ENCODE assay signal across 11 cellular contexts in the genomic region with DNA sequence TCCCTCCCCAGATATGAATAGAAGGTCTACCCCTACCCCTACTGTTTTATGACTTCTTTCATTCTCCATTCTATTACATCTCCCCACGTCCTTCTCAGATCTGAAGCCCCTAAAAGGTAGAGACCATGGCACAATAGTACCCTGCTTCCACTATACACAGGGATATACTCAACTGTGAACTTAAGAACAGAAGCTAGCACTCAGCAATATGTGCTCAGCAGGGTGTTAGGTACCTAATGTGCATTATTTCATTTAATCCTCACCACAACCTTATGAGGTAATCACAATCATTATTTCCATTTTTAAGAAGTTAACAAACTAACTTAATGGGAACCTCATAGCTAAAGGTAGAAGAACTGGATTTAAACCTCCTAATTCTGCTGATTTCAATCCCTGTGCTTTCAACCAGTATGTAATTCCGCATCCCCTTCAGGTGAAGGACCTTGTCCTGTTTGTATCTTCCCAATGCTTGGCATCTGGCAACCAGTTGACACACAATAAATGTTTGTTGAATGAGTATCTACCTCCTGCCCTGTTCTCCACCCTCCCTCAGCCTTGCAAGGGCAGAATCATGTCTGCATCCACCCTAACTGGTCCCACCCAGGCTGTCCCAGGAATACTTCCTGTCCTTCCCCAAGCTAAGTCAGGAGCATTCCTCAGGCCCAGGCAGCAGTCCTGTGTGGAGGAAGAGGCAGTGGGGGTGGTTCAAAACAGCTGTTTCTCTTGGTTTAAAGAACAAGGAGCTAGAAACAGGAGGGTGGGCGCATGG. TPM values are rescaled to one million over a fixed set of nuclear protein-coding genes. Genes with fewer than 3 reads are reported as not detected.
DNase-seq lines count a peak whose midpoint lies in the region; ATAC-seq and TF ChIP-seq lines count a peak whose summit lies in the region.
"Had no signal": no experiment of that assay in that cellular context is flagged by ENCODE, and none has a peak within 500 bp of the region (broad histone marks: within the 10 kb centered on the region; RNA-seq: fewer than 3 reads in every experiment).

No MANE protein-coding gene starts in this region.

- no peaks in the 10 kb centered on the region for H3K9me3 Mint-ChIP-seq in activated CD4-positive, alpha-beta T cell treated with anti-CD3 and anti-CD28 coated beads, Interleukin-2, amount 10 ng/mL, durations not matched to agents 24 days and 14 days
- H3K9me3 Mint-ChIP-seq in stimulated activated effector memory CD8-positive, alpha-beta T cell treated with anti-CD3 and anti-CD28 coated beads, Interleukin-12 subunit alpha, Interleukin-12 subunit beta, amount 100 ng/mL, for 72 hours = no peaks in the 10 kb centered on the region

- no peak for TF ChIP-seq POLR2A in esophagus squamous epithelium (IDR thresholded peaks at IDR 0.05)

- peaks cover 29 to 89% (median 44%) of the 10 kb centered on the region in 3 donors for H3K4me1 ChIP-seq in esophagus squamous epithelium

- 92 to 93% methylated on average over 3 of the region's 3 CpGs for WGBS in esophagus squamous epithelium, 2 donors

- H3K9me3 ChIP-seq in T-helper 17 cell (ENCODE audit: control insufficient read depth, low read length, poor library complexity, severe bottlenecking) = no peaks in the 10 kb centered on the region
- H3K9me3 ChIP-seq in esophagus squamous epithelium = no peaks in the 10 kb centered on the region

- H3K27me3 ChIP-seq in esophagus squamous epithelium = no peaks in the 10 kb centered on the region

- H3K27ac Mint-ChIP-seq in activated CD4-positive, alpha-beta T cell treated with anti-CD3 and anti-CD28 coated beads, Interleukin-2, amount 10 ng/mL, durations not matched to agents 24 days and 14 days = peak overlapping the region; percentile 86
- peak overlapping the region; percentile 98 for H3K27ac Mint-ChIP-seq in T-helper 17 cell
- H3K27ac Mint-ChIP-seq in stimulated activated effector memory CD8-positive, alpha-beta T cell treated with anti-CD3 and anti-CD28 coated beads, Interleukin-12 subunit alpha, Interleukin-12 subunit beta, amount 100 ng/mL, for 72 hours = peak overlapping the region; percentile 97

- intact Hi-C loops in activated CD4-positive, alpha-beta T cell treated with anti-CD3 and anti-CD28 coated beads, Interleukin-2, amount 10 ng/mL, durations not matched to agents 24 days and 14 days (cut with micrococcal nuclease) = no loop called here
- intact Hi-C loops in esophagus squamous epithelium (cut with DNase I) = loop anchor here (10.0 kb wide), 1 partner anchor 49 kb away; a partner anchor contains a TSS

- H3K36me3 Mint-ChIP-seq in activated CD4-positive, alpha-beta T cell treated with anti-CD3 and anti-CD28 coated beads, Interleukin-2, amount 10 ng/mL, durations not matched to agents 24 days and 14 days (ENCODE audit: low read depth) = peaks cover 100% of the 10 kb centered on the region
- H3K36me3 Mint-ChIP-seq in T-helper 17 cell (ENCODE audit: low read depth) = peaks cover 34% of the 10 kb centered on the region
- H3K36me3 Mint-ChIP-seq in stimulated activated effector memory CD8-positive, alpha-beta T cell treated with anti-CD3 and anti-CD28 coated beads, Interleukin-12 subunit alpha, Interleukin-12 subunit beta, amount 100 ng/mL, for 72 hours = peaks cover 100% of the 10 kb centered on the region

- H3K4me1 Mint-ChIP-seq in activated CD4-positive, alpha-beta T cell treated with anti-CD3 and anti-CD28 coated beads, Interleukin-2, amount 10 ng/mL, durations not matched to agents 24 days and 14 days = peaks cover 81% of the 10 kb centered on the region
- peaks cover 86% of the 10 kb centered on the region for H3K4me1 Mint-ChIP-seq in T-helper 17 cell
- peaks cover 100% of the 10 kb centered on the region for H3K4me1 Mint-ChIP-seq in stimulated activated effector memory CD8-positive, alpha-beta T cell treated with anti-CD3 and anti-CD28 coated beads, Interleukin-12 subunit alpha, Interleukin-12 subunit beta, amount 100 ng/mL, for 72 hours

- no peaks in the 10 kb centered on the region for H3K27me3 Mint-ChIP-seq in activated CD4-positive, alpha-beta T cell treated with anti-CD3 and anti-CD28 coated beads, Interleukin-2, amount 10 ng/mL, durations not matched to agents 24 days and 14 days
- no peaks in the 10 kb centered on the region for H3K27me3 Mint-ChIP-seq in T-helper 17 cell

- DNase-seq in activated CD4-positive, alpha-beta T cell treated with anti-CD3 and anti-CD28 coated beads, Interleukin-2, amount 10 ng/mL, durations not matched to agents 24 days and 14 days = no peak
- DNase-seq in activated CD4-positive, alpha-beta T cell treated with anti-CD3 and anti-CD28 coated beads, Interleukin-2, amount 50 U/mL, for 4 hours = no peak
- no peak for DNase-seq in T-helper 17 cell
- DNase-seq in esophagus squamous epithelium (lab: John Stamatoyannopoulos, UW) = no peak
- no peak for DNase-seq in stimulated activated effector memory CD8-positive, alpha-beta T cell treated with anti-CD3 and anti-CD28 coated beads, Interleukin-12 subunit alpha, Interleukin-12 subunit beta, amount 100 ng/mL, for 72 hours (ENCODE audit: low spot score in 2 of 2)
- DNase-seq in NCI-H2227 (lab: John Stamatoyannopoulos, UW; ENCODE audit: unreplicated experiment) = no peak
- DNase-seq: NCI-H146; NK-92 treated with Interleukin-12 subunit alpha and Interleukin-12 subunit beta, amount 100 ng/mL, for 24 hours had no signal

- ATAC-seq in T-helper 17 cell (no peak), HG03095 (IDR thresholded peaks at IDR 0.05; ENCODE audit: unreplicated experiment) (no peak), HG03457 (IDR thresholded peaks at IDR 0.05; ENCODE audit: unreplicated experiment) (no peak)
- peak; percentile 25 for ATAC-seq in stimulated activated effector memory CD8-positive, alpha-beta T cell treated with anti-CD3 and anti-CD28 coated beads, Interleukin-12 subunit alpha, Interleukin-12 subunit beta, amount 100 ng/mL, for 72 hours

- H3K4me3 ChIP-seq in esophagus squamous epithelium = no peak overlapping the region

- H3K4me3 Mint-ChIP-seq in activated CD4-positive, alpha-beta T cell treated with anti-CD3 and anti-CD28 coated beads, Interleukin-2, amount 10 ng/mL, durations not matched to agents 24 days and 14 days = peak overlapping the region; percentile 98
- peak overlapping the region; percentile 81 for H3K4me3 Mint-ChIP-seq in T-helper 17 cell
- H3K4me3 Mint-ChIP-seq in stimulated activated effector memory CD8-positive, alpha-beta T cell treated with anti-CD3 and anti-CD28 coated beads, Interleukin-12 subunit alpha, Interleukin-12 subunit beta, amount 100 ng/mL, for 72 hours = peak overlapping the region; percentile 90

- peak overlapping the region; percentile 66 to 85 (median 78) for H3K27ac ChIP-seq in esophagus squamous epithelium

- peaks cover 4 to 88% (median 13%) of the 10 kb centered on the region in 3 donors for H3K36me3 ChIP-seq in esophagus squamous epithelium

- no peak for TF ChIP-seq CTCF in esophagus squamous epithelium (IDR thresholded peaks at IDR 0.05)

RNA-seq across cellular contexts. Expression of a gene that starts 6.5 kb away (rescaled TPM):
- 175 and 180 TPM in 2 replicates for total RNA-seq in activated CD4-positive, alpha-beta T cell treated with anti-CD3 and anti-CD28 coated beads, Interleukin-2, amount 10 ng/mL, durations not matched to agents 24 days and 14 days
- total RNA-seq in T-helper 17 cell = 100 to 1,000 TPM in 1 of 2 donors, 10 to 100 TPM in 1; 62.4 to 126 TPM
- total RNA-seq in esophagus squamous epithelium = 10 to 100 TPM; 55.3 to 73.3 (median 66.5) TPM
- total RNA-seq: A673 had no signal

RNA-seq across cellular contexts. Expression of a gene that starts 33.6 kb away (rescaled TPM):
- total RNA-seq in activated CD4-positive, alpha-beta T cell treated with anti-CD3 and anti-CD28 coated beads, Interleukin-2, amount 10 ng/mL, durations not matched to agents 24 days and 14 days = 2.3 and 3.9 TPM in 2 replicates
- total RNA-seq in T-helper 17 cell (1 to 10 TPM; 8.1 to 9.1 TPM), esophagus squamous epithelium (10 to 100 TPM in 1 of 4 donors, 1 to 10 TPM in 2, under 1 TPM in 1; 0.57 to 42.4 (median 1.8) TPM)
- total RNA-seq: A673 had no signal

RNA-seq across cellular contexts. Expression of a gene that starts 53.9 kb away (rescaled TPM):
- 32.4 and 32.9 TPM in 2 replicates for total RNA-seq in activated CD4-positive, alpha-beta T cell treated with anti-CD3 and anti-CD28 coated beads, Interleukin-2, amount 10 ng/mL, durations not matched to agents 24 days and 14 days
- total RNA-seq in T-helper 17 cell (10 to 100 TPM; 24.5 TPM), esophagus squamous epithelium (10 to 100 TPM; 21.4 to 32.4 (median 26.8) TPM)

RNA-seq across cellular contexts. Expression of a gene that starts 54.0 kb away (rescaled TPM):
- total RNA-seq in activated CD4-positive, alpha-beta T cell treated with anti-CD3 and anti-CD28 coated beads, Interleukin-2, amount 10 ng/mL, durations not matched to agents 24 days and 14 days = 25.8 and 26.5 TPM in 2 replicates
- total RNA-seq in T-helper 17 cell = 10 to 100 TPM; 30.7 to 31.1 TPM
- total RNA-seq in esophagus squamous epithelium = 10 to 100 TPM; 15.4 to 53.6 (median 26.9) TPM
